1 cellular context compared by ENCODE assay signal in genomic region chr5:181192337-181193046, GRCh38.
TF ChIP-seq lines count a peak whose summit lies in the region.

No MANE protein-coding gene starts in this region.

TF ChIP-seq in GM12878, 131 proteins besides CTCF, POLR2A, EP300 and RAD21:
- TF ChIP-seq LARP7 (IDR thresholded peaks at IDR 0.05): peak; percentile 38; the same call in 1 of the 2 replicates
- TF ChIP-seq JUNB (IDR thresholded peaks at IDR 0.05): no peak
TF ChIP-seq in GM12878: peak in this region for 1.
